Comparison of ENCODE assay signal across 8 cellular contexts in the genomic region with DNA sequence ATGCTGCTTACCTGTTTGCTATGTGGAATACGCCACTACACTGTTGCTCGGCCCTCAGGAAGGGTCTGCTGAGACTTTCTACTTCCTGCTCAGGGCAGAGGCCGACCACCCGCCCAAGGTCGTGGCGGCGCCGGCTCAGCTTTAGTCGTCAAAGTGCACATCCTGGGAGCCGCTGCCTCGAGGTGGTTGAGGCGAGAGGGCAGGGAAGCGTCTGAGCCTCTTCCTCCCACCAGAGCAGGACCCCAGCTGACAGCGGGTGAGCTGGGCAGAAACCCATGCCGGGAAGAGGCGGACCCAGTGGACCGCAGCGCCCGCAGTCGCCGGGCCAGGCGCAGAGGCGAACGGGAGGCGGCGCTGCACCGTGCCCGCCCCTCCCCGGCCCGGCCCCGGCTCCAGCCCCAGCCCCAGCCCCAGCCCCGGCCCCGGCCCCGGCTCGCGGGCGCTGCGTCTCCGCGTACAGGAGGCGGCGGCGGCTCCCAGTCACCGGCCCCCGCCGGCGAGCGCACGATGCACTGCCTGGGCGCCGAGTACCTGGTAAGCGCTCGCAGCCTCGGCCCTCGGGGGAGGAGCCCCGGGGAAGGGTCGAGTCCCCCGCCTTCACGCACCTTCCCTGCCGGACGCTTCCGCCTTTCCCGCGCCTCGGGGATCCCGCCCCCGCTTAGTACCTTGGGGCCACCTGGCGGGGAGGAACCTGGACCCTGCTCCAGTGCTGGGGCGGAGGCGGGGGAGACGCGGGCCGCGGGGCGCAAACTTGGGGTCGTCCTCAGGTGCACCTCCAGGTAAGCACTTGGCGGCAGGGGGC. TPM values are rescaled to one million over a fixed set of nuclear protein-coding genes. Genes with fewer than 3 reads are reported as not detected.
A peak's percentile ranks its signal among the peaks of the same experiment; 100 is the strongest.
DNase-seq lines count a peak whose midpoint lies in the region; ATAC-seq and TF ChIP-seq lines count a peak whose summit lies in the region.

A gene with protein sequence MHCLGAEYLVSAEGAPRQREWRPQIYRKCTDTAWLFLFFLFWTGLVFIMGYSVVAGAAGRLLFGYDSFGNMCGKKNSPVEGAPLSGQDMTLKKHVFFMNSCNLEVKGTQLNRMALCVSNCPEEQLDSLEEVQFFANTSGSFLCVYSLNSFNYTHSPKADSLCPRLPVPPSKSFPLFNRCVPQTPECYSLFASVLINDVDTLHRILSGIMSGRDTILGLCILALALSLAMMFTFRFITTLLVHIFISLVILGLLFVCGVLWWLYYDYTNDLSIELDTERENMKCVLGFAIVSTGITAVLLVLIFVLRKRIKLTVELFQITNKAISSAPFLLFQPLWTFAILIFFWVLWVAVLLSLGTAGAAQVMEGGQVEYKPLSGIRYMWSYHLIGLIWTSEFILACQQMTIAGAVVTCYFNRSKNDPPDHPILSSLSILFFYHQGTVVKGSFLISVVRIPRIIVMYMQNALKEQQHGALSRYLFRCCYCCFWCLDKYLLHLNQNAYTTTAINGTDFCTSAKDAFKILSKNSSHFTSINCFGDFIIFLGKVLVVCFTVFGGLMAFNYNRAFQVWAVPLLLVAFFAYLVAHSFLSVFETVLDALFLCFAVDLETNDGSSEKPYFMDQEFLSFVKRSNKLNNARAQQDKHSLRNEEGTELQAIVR (plus strand): TSS at position 413 of the 802 bp plus-strand sequence. CDS start 95 bp downstream, at position 508.

- peaks cover 0 to 10% (median 0%) of the 10 kb centered on the region in 11 donors for H3K9me3 ChIP-seq in heart right ventricle
- no peaks in the 10 kb centered on the region for H3K9me3 ChIP-seq in parathyroid adenoma (ENCODE audit: control insufficient read depth, low read length)

- H3K4me2 ChIP-seq in parathyroid adenoma (ENCODE audit: low read length), result peak within 1 kb of the TSS; percentile 98

- CTCF ChIA-PET in activated naive CD4-positive, alpha-beta T cell treated with anti-CD3 and anti-CD28 coated beads, Interleukin-2, amount 10 ng/mL, durations not matched to agents 7 days and 5 days (lab: Charles Lee), result no interaction called here

- H3K27ac ChIP-seq in heart right ventricle (peak within 1 kb of the TSS in 6 of 10 donors; percentile 38 to 79 (median 66)), parathyroid adenoma (no peak within 1 kb of the TSS)

- ATAC-seq in heart right ventricle, result peak; percentile 84 to 94 (median 92)
- no peak for ATAC-seq in GM19328 (IDR thresholded peaks at IDR 0.05; ENCODE audit: unreplicated experiment)
- ATAC-seq in HG02588 (IDR thresholded peaks at IDR 0.05; ENCODE audit: unreplicated experiment), result no peak

- intact Hi-C loops in heart right ventricle (cut with DNase I), result no loop called here

- H3K36me3 Mint-ChIP-seq in activated naive CD4-positive, alpha-beta T cell treated with anti-CD3 and anti-CD28 coated beads, Interleukin-2, amount 10 ng/mL, durations not matched to agents 7 days and 5 days, result no peaks in the 10 kb centered on the region

- H3K4me1 ChIP-seq in heart right ventricle (peaks cover 0 to 19% (median 11%) of the 10 kb centered on the region in 9 donors), parathyroid adenoma (no peaks in the 10 kb centered on the region)

- H3K36me3 ChIP-seq in heart right ventricle, result no peaks in the 10 kb centered on the region
- no peaks in the 10 kb centered on the region for H3K36me3 ChIP-seq in parathyroid adenoma (ENCODE audit: control insufficient read depth, insufficient read depth, low read length)

- peak; percentile 8 to 60 (median 28) for TF ChIP-seq CTCF in heart right ventricle (IDR thresholded peaks at IDR 0.05)
- no peak for TF ChIP-seq CTCF in parathyroid adenoma (IDR thresholded peaks at IDR 0.05)

- peaks cover 5% of the 10 kb centered on the region for H3K4me1 Mint-ChIP-seq in activated naive CD4-positive, alpha-beta T cell treated with anti-CD3 and anti-CD28 coated beads, Interleukin-2, amount 10 ng/mL, durations not matched to agents 7 days and 5 days

- H3K27me3 Mint-ChIP-seq in activated naive CD4-positive, alpha-beta T cell treated with anti-CD3 and anti-CD28 coated beads, Interleukin-2, amount 10 ng/mL, durations not matched to agents 7 days and 5 days, result peaks cover 56% of the 10 kb centered on the region

- peak within 1 kb of the TSS; percentile 91 for H2AFZ ChIP-seq in parathyroid adenoma

- H3K27me3 ChIP-seq in heart right ventricle (peaks cover 0 to 60% (median 3%) of the 10 kb centered on the region in 7 donors), parathyroid adenoma (ENCODE audit: control insufficient read depth, insufficient read depth, low read length) (no peaks in the 10 kb centered on the region)

- H3K4me3 ChIP-seq in heart right ventricle (peak within 1 kb of the TSS; percentile 53 to 75 (median 68)), parathyroid adenoma (ENCODE audit: low read depth, low read length) (peak within 1 kb of the TSS; percentile 66)

- no peak within 1 kb of the TSS for H3K9ac ChIP-seq in parathyroid adenoma

- H3K9me3 Mint-ChIP-seq in activated naive CD4-positive, alpha-beta T cell treated with anti-CD3 and anti-CD28 coated beads, Interleukin-2, amount 10 ng/mL, durations not matched to agents 7 days and 5 days, result no peaks in the 10 kb centered on the region

- H3K79me2 ChIP-seq in parathyroid adenoma, result no peaks in the 10 kb centered on the region

- H3K27ac Mint-ChIP-seq in activated naive CD4-positive, alpha-beta T cell treated with anti-CD3 and anti-CD28 coated beads, Interleukin-2, amount 10 ng/mL, durations not matched to agents 7 days and 5 days, result no peak within 1 kb of the TSS

- 2% methylated on average over 70 to 77 of the region's 77 CpGs for WGBS in heart right ventricle, 2 donors

- H3K4me3 Mint-ChIP-seq in activated naive CD4-positive, alpha-beta T cell treated with anti-CD3 and anti-CD28 coated beads, Interleukin-2, amount 10 ng/mL, durations not matched to agents 7 days and 5 days, result peak within 1 kb of the TSS; percentile 44

- DNase-seq in SKM-1 treated with dmso at 0.1 percent for 144 hours (lab: John Stamatoyannopoulos, UW; ENCODE audit: unreplicated experiment), result peak; percentile 34
- DNase-seq in SKM-1 (lab: John Stamatoyannopoulos, UW; ENCODE audit: unreplicated experiment), result no peak
- peak; percentile 43 for DNase-seq in NCI-H146 treated with DMSO at 0.1 percent for 48 hours (lab: John Stamatoyannopoulos, UW; ENCODE audit: unreplicated experiment)
- peak; percentile 36 for DNase-seq in activated naive CD4-positive, alpha-beta T cell treated with anti-CD3 and anti-CD28 coated beads, Interleukin-2, amount 10 ng/mL, durations not matched to agents 7 days and 5 days
- peak in 1 of 2 donors; percentile 54 for DNase-seq in heart right ventricle

RNA-seq across cellular contexts. Expression of the gene that starts here (rescaled TPM):
- total RNA-seq in heart right ventricle, result 1 to 10 TPM; 2.2 to 9.4 (median 6.3) TPM
- 1 to 10 TPM; 1.2 to 1.6 TPM for polyA plus RNA-seq in heart right ventricle

Comparison
In these comparisons a context has a peak if more than half of its experiments do, and no peak if none do; other contexts are left out.
1. ATAC-seq: peak in heart right ventricle (8 of 8); none in GM19328 (single experiment) and HG02588 (single experiment).